ENCODE assay signal across 17 cellular contexts in genomic region chr20:48056218-48056617, GRCh38.
"Had no signal": no experiment of that assay in that cellular context is flagged by ENCODE, and none has a peak within 500 bp of the region (broad histone marks: within the 10 kb centered on the region; RNA-seq: fewer than 3 reads in every experiment).

No MANE protein-coding gene starts in this region.

- H3K27ac Mint-ChIP-seq: activated naive CD4-positive, alpha-beta T cell treated with anti-CD3 and anti-CD28 coated beads, Interleukin-2, amount 10 ng/mL, durations not matched to agents 7 days and 5 days; activated naive CD8-positive, alpha-beta T cell treated with anti-CD3 and anti-CD28 coated beads, Interleukin-2, amount 10 ng/mL, durations not matched to agents 7 days and 5 days; activated T-helper 1 cell treated with anti-CD3 and anti-CD28 coated beads, Interleukin-12 subunit alpha, Interleukin-12 subunit beta, Interleukin-2, Interleukin-4 antibody, amounts not matched to agents 30 ng/mL and 10 ng/mL and 1 ng/mL, durations not matched to agents 14 hours and 24 hours and 36 hours; brain; effector memory CD8-positive, alpha-beta T cell; natural killer cell had no signal

- DNase-seq: activated CD4-positive, alpha-beta T cell treated with anti-CD3 and anti-CD28 coated beads for 4 hours; activated CD4-positive, alpha-beta T cell treated with anti-CD3 and anti-CD28 coated beads, Interleukin-2, amount 50 U/mL, for 4 hours; activated gamma-delta T cell; activated naive CD4-positive, alpha-beta T cell treated with anti-CD3 and anti-CD28 coated beads, Interleukin-2, amount 10 ng/mL, durations not matched to agents 7 days and 5 days; activated naive CD8-positive, alpha-beta T cell treated with anti-CD3 and anti-CD28 coated beads, Interleukin-2, amount 10 ng/mL, durations not matched to agents 7 days and 5 days; cerebellar nuclear complex; cortex of kidney; effector memory CD8-positive, alpha-beta T cell; heart left ventricle; hypothalamus; mesenchymal stem cell; natural killer cell; right cardiac atrium; spleen; stimulated activated naive CD4-positive, alpha-beta T cell treated with Interleukin-2 at 50 U/mL for 16 hours had no signal

- H3K9me3 Mint-ChIP-seq: activated naive CD4-positive, alpha-beta T cell treated with anti-CD3 and anti-CD28 coated beads, Interleukin-2, amount 10 ng/mL, durations not matched to agents 7 days and 5 days; effector memory CD8-positive, alpha-beta T cell; natural killer cell had no signal

- H3K36me3 Mint-ChIP-seq: activated naive CD4-positive, alpha-beta T cell treated with anti-CD3 and anti-CD28 coated beads, Interleukin-2, amount 10 ng/mL, durations not matched to agents 7 days and 5 days; activated naive CD8-positive, alpha-beta T cell treated with anti-CD3 and anti-CD28 coated beads, Interleukin-2, amount 10 ng/mL, durations not matched to agents 7 days and 5 days; brain; natural killer cell had no signal

- H3K4me3 Mint-ChIP-seq: activated naive CD4-positive, alpha-beta T cell treated with anti-CD3 and anti-CD28 coated beads, Interleukin-2, amount 10 ng/mL, durations not matched to agents 7 days and 5 days; activated naive CD8-positive, alpha-beta T cell treated with anti-CD3 and anti-CD28 coated beads, Interleukin-2, amount 10 ng/mL, durations not matched to agents 7 days and 5 days; activated T-helper 1 cell treated with anti-CD3 and anti-CD28 coated beads, Interleukin-12 subunit alpha, Interleukin-12 subunit beta, Interleukin-2, Interleukin-4 antibody, amounts not matched to agents 30 ng/mL and 10 ng/mL and 1 ng/mL, durations not matched to agents 14 hours and 24 hours and 36 hours; brain; effector memory CD8-positive, alpha-beta T cell; natural killer cell had no signal

- H3K4me1 Mint-ChIP-seq: activated naive CD4-positive, alpha-beta T cell treated with anti-CD3 and anti-CD28 coated beads, Interleukin-2, amount 10 ng/mL, durations not matched to agents 7 days and 5 days; activated naive CD8-positive, alpha-beta T cell treated with anti-CD3 and anti-CD28 coated beads, Interleukin-2, amount 10 ng/mL, durations not matched to agents 7 days and 5 days; natural killer cell had no signal
